Comparison of ENCODE assay signal across 1 cellular context in the genomic region with DNA sequence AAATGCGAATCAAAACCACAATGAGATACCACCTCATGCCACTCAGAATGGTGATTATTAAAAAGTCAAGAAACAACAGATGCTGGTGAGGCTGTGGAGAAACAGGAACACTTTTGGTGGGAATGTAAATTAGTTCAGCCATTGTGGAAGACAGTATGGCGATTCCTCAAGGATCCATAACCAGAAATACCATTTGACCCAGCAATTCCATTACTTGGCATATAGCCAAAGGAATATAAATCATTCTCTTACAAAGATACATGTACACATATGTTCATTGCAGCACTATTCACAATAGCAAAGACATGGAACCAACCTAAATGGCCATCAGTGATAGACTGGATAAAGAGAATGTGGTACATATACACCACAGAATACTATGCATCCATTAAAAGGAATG. TPM values are rescaled to one million over a fixed set of nuclear protein-coding genes. Genes with fewer than 3 reads are reported as not detected.
"Had no signal": no experiment of that assay in that cellular context is flagged by ENCODE, and none has a peak within 500 bp of the region (broad histone marks: within the 10 kb centered on the region; RNA-seq: fewer than 3 reads in every experiment).

No MANE protein-coding gene starts in this region.

RNA-seq across cellular contexts. Expression of gene TMEM178A, which starts 9.5 kb away (rescaled TPM):
- total RNA-seq: natural killer cell treated with Interleukin-12 subunit alpha and Interleukin-12 subunit beta and Interleukin-15 and Interleukin-18, amount 100 ng/mL, for 72 hours had no signal
